Comparison of ENCODE assay signal across 1 cellular context in the genomic region with DNA sequence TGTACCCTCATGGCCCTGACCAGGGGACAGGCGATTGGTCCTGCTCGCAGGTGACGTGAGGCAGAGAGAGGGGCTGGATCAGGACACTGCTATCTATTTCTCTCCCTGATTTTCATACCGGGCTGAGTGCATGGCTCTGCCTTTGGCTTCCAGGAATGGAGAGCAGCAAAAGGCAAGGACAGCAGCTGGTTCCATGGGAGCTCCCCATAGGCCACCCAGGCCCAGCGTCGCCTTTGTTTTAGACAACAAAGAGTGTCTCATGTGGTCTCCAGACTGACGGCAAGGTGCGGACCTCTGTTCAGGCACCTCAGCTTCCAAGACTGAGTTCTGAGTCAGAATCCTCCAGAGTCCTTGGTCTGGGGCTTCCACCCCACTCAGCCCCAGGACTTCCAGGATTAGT.
TF ChIP-seq lines count a peak whose summit lies in the region.

No MANE protein-coding gene starts in this region.

TF ChIP-seq in GM23338, 12 proteins besides CTCF, POLR2A, EP300 and RAD21 (continued from another document):
- TF ChIP-seq POLR2AphosphoS5 (IDR thresholded peaks at IDR 0.05; ENCODE audit: low read depth) (no peak), EZH2 (IDR thresholded peaks at IDR 0.05; ENCODE audit: low read depth, unreplicated experiment) (no peak), NANOG (IDR thresholded peaks at IDR 0.05; ENCODE audit: borderline replicate concordance) (no peak), CREB1 (CRISPR knock-in tag; IDR thresholded peaks at IDR 0.05; ENCODE audit: low read depth) (no peak), EZH2phosphoT487 (IDR thresholded peaks at IDR 0.05; ENCODE audit: unreplicated experiment) (no peak), STAT1 (IDR thresholded peaks at IDR 0.05; ENCODE audit: unreplicated experiment) (no peak), ZNF331 (CRISPR knock-in tag; IDR thresholded peaks at IDR 0.05; ENCODE audit: low read depth) (no peak), ZNF114 (CRISPR knock-in tag; IDR thresholded peaks at IDR 0.05) (no peak), JUNB (IDR thresholded peaks at IDR 0.05; ENCODE audit: unreplicated experiment) (no peak)
- TF ChIP-seq, protein P1, sequence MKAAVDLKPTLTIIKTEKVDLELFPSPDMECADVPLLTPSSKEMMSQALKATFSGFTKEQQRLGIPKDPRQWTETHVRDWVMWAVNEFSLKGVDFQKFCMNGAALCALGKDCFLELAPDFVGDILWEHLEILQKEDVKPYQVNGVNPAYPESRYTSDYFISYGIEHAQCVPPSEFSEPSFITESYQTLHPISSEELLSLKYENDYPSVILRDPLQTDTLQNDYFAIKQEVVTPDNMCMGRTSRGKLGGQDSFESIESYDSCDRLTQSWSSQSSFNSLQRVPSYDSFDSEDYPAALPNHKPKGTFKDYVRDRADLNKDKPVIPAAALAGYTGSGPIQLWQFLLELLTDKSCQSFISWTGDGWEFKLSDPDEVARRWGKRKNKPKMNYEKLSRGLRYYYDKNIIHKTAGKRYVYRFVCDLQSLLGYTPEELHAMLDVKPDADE (IDR thresholded peaks at IDR 0.05): no peak
- TF ChIP-seq, protein P2, sequence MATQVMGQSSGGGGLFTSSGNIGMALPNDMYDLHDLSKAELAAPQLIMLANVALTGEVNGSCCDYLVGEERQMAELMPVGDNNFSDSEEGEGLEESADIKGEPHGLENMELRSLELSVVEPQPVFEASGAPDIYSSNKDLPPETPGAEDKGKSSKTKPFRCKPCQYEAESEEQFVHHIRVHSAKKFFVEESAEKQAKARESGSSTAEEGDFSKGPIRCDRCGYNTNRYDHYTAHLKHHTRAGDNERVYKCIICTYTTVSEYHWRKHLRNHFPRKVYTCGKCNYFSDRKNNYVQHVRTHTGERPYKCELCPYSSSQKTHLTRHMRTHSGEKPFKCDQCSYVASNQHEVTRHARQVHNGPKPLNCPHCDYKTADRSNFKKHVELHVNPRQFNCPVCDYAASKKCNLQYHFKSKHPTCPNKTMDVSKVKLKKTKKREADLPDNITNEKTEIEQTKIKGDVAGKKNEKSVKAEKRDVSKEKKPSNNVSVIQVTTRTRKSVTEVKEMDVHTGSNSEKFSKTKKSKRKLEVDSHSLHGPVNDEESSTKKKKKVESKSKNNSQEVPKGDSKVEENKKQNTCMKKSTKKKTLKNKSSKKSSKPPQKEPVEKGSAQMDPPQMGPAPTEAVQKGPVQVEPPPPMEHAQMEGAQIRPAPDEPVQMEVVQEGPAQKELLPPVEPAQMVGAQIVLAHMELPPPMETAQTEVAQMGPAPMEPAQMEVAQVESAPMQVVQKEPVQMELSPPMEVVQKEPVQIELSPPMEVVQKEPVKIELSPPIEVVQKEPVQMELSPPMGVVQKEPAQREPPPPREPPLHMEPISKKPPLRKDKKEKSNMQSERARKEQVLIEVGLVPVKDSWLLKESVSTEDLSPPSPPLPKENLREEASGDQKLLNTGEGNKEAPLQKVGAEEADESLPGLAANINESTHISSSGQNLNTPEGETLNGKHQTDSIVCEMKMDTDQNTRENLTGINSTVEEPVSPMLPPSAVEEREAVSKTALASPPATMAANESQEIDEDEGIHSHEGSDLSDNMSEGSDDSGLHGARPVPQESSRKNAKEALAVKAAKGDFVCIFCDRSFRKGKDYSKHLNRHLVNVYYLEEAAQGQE (IDR thresholded peaks at IDR 0.05; ENCODE audit: unreplicated experiment): no peak
